ENCODE assay signal across 14 cellular contexts in genomic region chr4:99061048-99061447, GRCh38. TPM values are rescaled to one million over a fixed set of nuclear protein-coding genes. Genes with fewer than 3 reads are reported as not detected.
DNase-seq lines count a peak whose midpoint lies in the region; ATAC-seq and TF ChIP-seq lines count a peak whose summit lies in the region.
"Had no signal": no experiment of that assay in that cellular context is flagged by ENCODE, and none has a peak within 500 bp of the region (broad histone marks: within the 10 kb centered on the region; RNA-seq: fewer than 3 reads in every experiment).

No MANE protein-coding gene starts in this region.

- peaks cover 6% of the 10 kb centered on the region for H3K4me1 Mint-ChIP-seq in activated CD4-positive, alpha-beta T cell treated with anti-CD3 and anti-CD28 coated beads, Interleukin-2, amount 10 ng/mL, durations not matched to agents 24 days and 14 days

- no peaks in the 10 kb centered on the region for H4K20me1 ChIP-seq in hepatocyte (ENCODE audit: insufficient read depth, poor library complexity, severe bottlenecking)

- no peak overlapping the region for H3K4me2 ChIP-seq in hepatocyte

- intact Hi-C loops in activated CD4-positive, alpha-beta T cell treated with anti-CD3 and anti-CD28 coated beads, Interleukin-2, amount 10 ng/mL, durations not matched to agents 24 days and 14 days (cut with micrococcal nuclease), result no loop called here

- H3K4me1 ChIP-seq in hepatocyte (ENCODE audit: insufficient read depth) (no peaks in the 10 kb centered on the region), thoracic aorta (ENCODE audit: control insufficient read depth in 1 of 2, low read depth in 2 of 2) (peaks cover 3 to 7% of the 10 kb centered on the region in 2 donors)
- H3K4me1 ChIP-seq: upper lobe of right lung had no signal

- H3K4me3 ChIP-seq in hepatocyte (no peak overlapping the region), thoracic aorta (no peak overlapping the region)
- H3K4me3 ChIP-seq: upper lobe of right lung had no signal

- 94% methylated on average over 7 of the region's 7 CpGs for WGBS in hepatocyte (ENCODE audit: low lambda C conversion rate, missing lambda C conversion rate)

- H3K36me3 ChIP-seq in hepatocyte (replicated peaks; ENCODE audit: insufficient read depth, low read depth), result no peaks in the 10 kb centered on the region
- H3K36me3 ChIP-seq in thoracic aorta, result peaks cover 18% of the 10 kb centered on the region

- H3K9me3 Mint-ChIP-seq in activated CD4-positive, alpha-beta T cell treated with anti-CD3 and anti-CD28 coated beads, Interleukin-2, amount 10 ng/mL, durations not matched to agents 24 days and 14 days, result no peaks in the 10 kb centered on the region
- H3K9me3 Mint-ChIP-seq: activated naive CD4-positive, alpha-beta T cell treated with anti-CD3 and anti-CD28 coated beads, Interleukin-2, amount 50 U/mL, for 24 hours; central memory CD8-positive, alpha-beta T cell had no signal

- H3K79me2 ChIP-seq in hepatocyte, result no peaks in the 10 kb centered on the region

- POLR2A ChIA-PET in RWPE1 (lab: Yijun Ruan, JAX; ENCODE audit: low non-redundant PET), result no interaction called here

- H3K27ac ChIP-seq in RWPE1, result peak overlapping the region; percentile 91; the same call in 1 of the 2 replicates
- peak overlapping the region; percentile 76 for H3K27ac ChIP-seq in hepatocyte
- H3K27ac ChIP-seq in thoracic aorta, result peak overlapping the region; percentile 32 to 75
- H3K27ac ChIP-seq: upper lobe of right lung had no signal

- TF ChIP-seq CTCF in RWPE1 (conservative IDR thresholded peaks at IDR 0.05; ENCODE audit: low read depth) (no peak), hepatocyte (IDR thresholded peaks at IDR 0.05; ENCODE audit: poor library complexity) (no peak), thoracic aorta (IDR thresholded peaks at IDR 0.05) (no peak)

- H3K27me3 Mint-ChIP-seq in activated CD4-positive, alpha-beta T cell treated with anti-CD3 and anti-CD28 coated beads, Interleukin-2, amount 10 ng/mL, durations not matched to agents 24 days and 14 days, result no peaks in the 10 kb centered on the region
- H3K27me3 Mint-ChIP-seq: activated naive CD4-positive, alpha-beta T cell treated with anti-CD3 and anti-CD28 coated beads, Interleukin-2, amount 50 U/mL, for 24 hours; central memory CD8-positive, alpha-beta T cell; naive B cell had no signal

- H3K36me3 Mint-ChIP-seq in activated CD4-positive, alpha-beta T cell treated with anti-CD3 and anti-CD28 coated beads, Interleukin-2, amount 10 ng/mL, durations not matched to agents 24 days and 14 days (ENCODE audit: low read depth), result peaks cover 44% of the 10 kb centered on the region

- no peaks in the 10 kb centered on the region for H3K9me3 ChIP-seq in hepatocyte (ENCODE audit: low read depth)
- H3K9me3 ChIP-seq in thoracic aorta, result no peaks in the 10 kb centered on the region
- H3K9me3 ChIP-seq: upper lobe of right lung had no signal

- no peaks in the 10 kb centered on the region for H3K9me2 ChIP-seq in hepatocyte (replicated peaks; ENCODE audit: insufficient read depth)

- CTCF ChIA-PET in RWPE1 (lab: Yijun Ruan, JAX), result no interaction called here

- no peak for ATAC-seq in thoracic aorta (ENCODE audit: insufficient number of reproducible peaks, low FRiP score, low read depth)
- no peak for ATAC-seq in GM19328 (IDR thresholded peaks at IDR 0.05; ENCODE audit: unreplicated experiment)
- ATAC-seq: upper lobe of right lung had no signal

- no peak overlapping the region for H2AFZ ChIP-seq in hepatocyte

- H3K27me3 ChIP-seq in hepatocyte, result no peaks in the 10 kb centered on the region
- H3K27me3 ChIP-seq in thoracic aorta (replicated peaks; ENCODE audit: insufficient read depth), result no peaks in the 10 kb centered on the region
- H3K27me3 ChIP-seq: upper lobe of right lung had no signal

- no peak for DNase-seq in activated CD4-positive, alpha-beta T cell treated with anti-CD3 and anti-CD28 coated beads, Interleukin-2, amount 10 ng/mL, durations not matched to agents 24 days and 14 days
- no peak for DNase-seq in activated CD4-positive, alpha-beta T cell treated with anti-CD3 and anti-CD28 coated beads, Interleukin-2, amount 50 U/mL, for 1 hour
- DNase-seq in RWPE1 (ENCODE audit: low spot score), result no peak
- no peak for DNase-seq in hepatocyte (ENCODE audit: low spot score)
- DNase-seq in thoracic aorta (ENCODE audit: low spot score), result no peak
- DNase-seq in NCI-H446 (lab: John Stamatoyannopoulos, UW), result no peak
- DNase-seq in AG08395 (ENCODE audit: low spot score), result no peak
- DNase-seq: COR-L47, naive B cell, retina, upper lobe of right lung had no signal

- no peak overlapping the region for H3K4me3 Mint-ChIP-seq in activated CD4-positive, alpha-beta T cell treated with anti-CD3 and anti-CD28 coated beads, Interleukin-2, amount 10 ng/mL, durations not matched to agents 24 days and 14 days
- H3K4me3 Mint-ChIP-seq: activated naive CD4-positive, alpha-beta T cell treated with anti-CD3 and anti-CD28 coated beads, Interleukin-2, amount 50 U/mL, for 24 hours; central memory CD8-positive, alpha-beta T cell had no signal

- H3K27ac Mint-ChIP-seq in activated CD4-positive, alpha-beta T cell treated with anti-CD3 and anti-CD28 coated beads, Interleukin-2, amount 10 ng/mL, durations not matched to agents 24 days and 14 days, result peak overlapping the region; percentile 14
- H3K27ac Mint-ChIP-seq: activated naive CD4-positive, alpha-beta T cell treated with anti-CD3 and anti-CD28 coated beads, Interleukin-2, amount 50 U/mL, for 24 hours had no signal

RNA-seq across cellular contexts. Expression of gene ADH5, which starts 27.5 kb away (rescaled TPM):
- 82.6 and 85.3 TPM in 2 replicates for total RNA-seq in activated CD4-positive, alpha-beta T cell treated with anti-CD3 and anti-CD28 coated beads, Interleukin-2, amount 10 ng/mL, durations not matched to agents 24 days and 14 days
- total RNA-seq in hepatocyte, result 169 and 200 TPM in 2 replicates
- polyA plus RNA-seq in hepatocyte, result 128 and 149 TPM in 2 replicates
- 100 to 1,000 TPM; 149 to 180 TPM for total RNA-seq in thoracic aorta
